12 cellular contexts compared by ENCODE assay signal in the genomic region with DNA sequence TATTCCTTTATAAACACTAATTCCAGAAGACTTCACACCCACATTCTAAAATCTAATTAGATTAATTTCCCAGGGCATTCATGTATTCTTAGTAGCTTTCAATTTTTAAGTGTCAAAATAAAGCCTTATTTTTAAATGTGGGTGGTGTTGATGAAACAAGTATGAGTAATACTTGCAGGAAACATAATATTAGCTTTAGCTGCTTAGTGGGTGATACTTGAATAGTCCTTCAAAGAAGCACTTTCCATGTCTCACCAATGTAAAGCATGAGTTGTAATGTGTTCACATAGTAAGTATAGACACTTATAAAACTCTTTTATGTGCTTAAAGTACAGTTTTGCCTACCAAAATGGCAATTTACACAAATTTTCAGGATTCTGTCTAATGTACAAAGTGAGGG. TPM values are rescaled to one million over a fixed set of nuclear protein-coding genes. Genes with fewer than 3 reads are reported as not detected.
DNase-seq lines count a peak whose midpoint lies in the region; ATAC-seq and TF ChIP-seq lines count a peak whose summit lies in the region.
"Had no signal": no experiment of that assay in that cellular context is flagged by ENCODE, and none has a peak within 500 bp of the region (broad histone marks: within the 10 kb centered on the region; RNA-seq: fewer than 3 reads in every experiment).

No MANE protein-coding gene starts in this region.

- H3K27me3 ChIP-seq in foreskin keratinocyte (no peaks in the 10 kb centered on the region), upper lobe of left lung (no peaks in the 10 kb centered on the region)
- H3K27me3 ChIP-seq: MG63 had no signal

- H3K36me3 Mint-ChIP-seq in activated naive CD4-positive, alpha-beta T cell treated with anti-CD3 and anti-CD28 coated beads, Interleukin-2, amount 10 ng/mL, durations not matched to agents 7 days and 5 days = peaks cover 41% of the 10 kb centered on the region
- H3K36me3 Mint-ChIP-seq in activated CD4-positive, alpha-beta memory T cell treated with anti-CD3 and anti-CD28 coated beads, Interleukin-2, amount 10 ng/mL, durations not matched to agents 7 days and 5 days (ENCODE audit: low read depth) = peaks cover 52% of the 10 kb centered on the region

- H3K9me3 Mint-ChIP-seq in activated naive CD4-positive, alpha-beta T cell treated with anti-CD3 and anti-CD28 coated beads, Interleukin-2, amount 10 ng/mL, durations not matched to agents 7 days and 5 days = no peaks in the 10 kb centered on the region
- no peaks in the 10 kb centered on the region for H3K9me3 Mint-ChIP-seq in activated CD4-positive, alpha-beta memory T cell treated with anti-CD3 and anti-CD28 coated beads, Interleukin-2, amount 10 ng/mL, durations not matched to agents 7 days and 5 days

- CTCF ChIA-PET in activated naive CD4-positive, alpha-beta T cell treated with anti-CD3 and anti-CD28 coated beads, Interleukin-2, amount 10 ng/mL, durations not matched to agents 7 days and 5 days (lab: Charles Lee) = no interaction called here
- CTCF ChIA-PET in activated CD4-positive, alpha-beta memory T cell treated with anti-CD3 and anti-CD28 coated beads, Interleukin-2, amount 10 ng/mL, durations not matched to agents 7 days and 5 days (lab: Charles Lee) = interaction anchor here (0.9 to 2.4 kb wide), 2 partner anchors 9 to 147 kb away, joined by 4 to 7 read pairs; no protein-coding TSS in a partner anchor

- H3K4me3 ChIP-seq in upper lobe of left lung = no peak overlapping the region
- H3K4me3 ChIP-seq: MG63 had no signal

- DNase-seq in activated naive CD4-positive, alpha-beta T cell treated with anti-CD3 and anti-CD28 coated beads, Interleukin-2, amount 10 ng/mL, durations not matched to agents 7 days and 5 days = no peak
- DNase-seq in activated naive CD4-positive, alpha-beta T cell treated with Interleukin-2 at 50 U/mL for 16 hours = no peak
- no peak for DNase-seq in activated CD4-positive, alpha-beta memory T cell treated with anti-CD3 and anti-CD28 coated beads, Interleukin-2, amount 10 ng/mL, durations not matched to agents 7 days and 5 days
- no peak for DNase-seq in foreskin keratinocyte
- DNase-seq in upper lobe of left lung = no peak
- DNase-seq in iPS-NIHi11 (ENCODE audit: low spot score) = no peak
- no peak for DNase-seq in NCI-H69 (lab: John Stamatoyannopoulos, UW)
- no peak for DNase-seq in D341Med (ENCODE audit: low spot score)
- DNase-seq: C1 segment of cervical spinal cord; central memory CD4-positive, alpha-beta T cell; MG63; T1000 had no signal

- POLR2A ChIA-PET in activated CD4-positive, alpha-beta memory T cell treated with anti-CD3 and anti-CD28 coated beads, Interleukin-2, amount 10 ng/mL, durations not matched to agents 7 days and 5 days (lab: Charles Lee) = interaction anchor here (0.8 to 14.8 kb wide), 10 partner anchors 8 to 146 kb away, joined by 3 to 403 read pairs (median 8); partner anchors contain the start of gene FNBP1

- H3K27ac ChIP-seq in foreskin keratinocyte (peak overlapping the region; percentile 31), upper lobe of left lung (peak overlapping the region in 3 of 4 donors; percentile 8 to 48 (median 15))

- H3K9me3 ChIP-seq in upper lobe of left lung = no peaks in the 10 kb centered on the region
- H3K9me3 ChIP-seq: MG63 had no signal

- no peaks in the 10 kb centered on the region for H3K36me3 ChIP-seq in upper lobe of left lung
- H3K36me3 ChIP-seq: MG63 had no signal

- TF ChIP-seq POLR2A in upper lobe of left lung (IDR thresholded peaks at IDR 0.05) = no peak

- peaks cover 87% of the 10 kb centered on the region for H3K4me1 Mint-ChIP-seq in activated naive CD4-positive, alpha-beta T cell treated with anti-CD3 and anti-CD28 coated beads, Interleukin-2, amount 10 ng/mL, durations not matched to agents 7 days and 5 days
- peaks cover 77% of the 10 kb centered on the region for H3K4me1 Mint-ChIP-seq in activated CD4-positive, alpha-beta memory T cell treated with anti-CD3 and anti-CD28 coated beads, Interleukin-2, amount 10 ng/mL, durations not matched to agents 7 days and 5 days

- ATAC-seq in foreskin keratinocyte = peak; percentile 44
- no peak for ATAC-seq in upper lobe of left lung (ENCODE audit: low FRiP score in 2 of 2)

- peak overlapping the region; percentile 75 for H3K27ac Mint-ChIP-seq in activated naive CD4-positive, alpha-beta T cell treated with anti-CD3 and anti-CD28 coated beads, Interleukin-2, amount 10 ng/mL, durations not matched to agents 7 days and 5 days
- H3K27ac Mint-ChIP-seq in activated CD4-positive, alpha-beta memory T cell treated with anti-CD3 and anti-CD28 coated beads, Interleukin-2, amount 10 ng/mL, durations not matched to agents 7 days and 5 days = peak overlapping the region; percentile 91

- H3K4me1 ChIP-seq in foreskin keratinocyte (peaks cover 7% of the 10 kb centered on the region), upper lobe of left lung (peaks cover 34 to 71% (median 53%) of the 10 kb centered on the region in 4 donors)

- TF ChIP-seq CTCF in foreskin keratinocyte (conservative IDR thresholded peaks at IDR 0.05) (no peak), upper lobe of left lung (IDR thresholded peaks at IDR 0.05) (no peak)

- TF ChIP-seq EP300 in upper lobe of left lung (IDR thresholded peaks at IDR 0.05) = no peak

- H3K4me3 Mint-ChIP-seq in activated naive CD4-positive, alpha-beta T cell treated with anti-CD3 and anti-CD28 coated beads, Interleukin-2, amount 10 ng/mL, durations not matched to agents 7 days and 5 days = peak overlapping the region; percentile 39
- H3K4me3 Mint-ChIP-seq in activated CD4-positive, alpha-beta memory T cell treated with anti-CD3 and anti-CD28 coated beads, Interleukin-2, amount 10 ng/mL, durations not matched to agents 7 days and 5 days = peak overlapping the region; percentile 90

- no peaks in the 10 kb centered on the region for H3K27me3 Mint-ChIP-seq in activated naive CD4-positive, alpha-beta T cell treated with anti-CD3 and anti-CD28 coated beads, Interleukin-2, amount 10 ng/mL, durations not matched to agents 7 days and 5 days
- H3K27me3 Mint-ChIP-seq in activated CD4-positive, alpha-beta memory T cell treated with anti-CD3 and anti-CD28 coated beads, Interleukin-2, amount 10 ng/mL, durations not matched to agents 7 days and 5 days = no peaks in the 10 kb centered on the region

RNA-seq across cellular contexts. Expression of gene FNBP1, which starts 6.9 kb away (rescaled TPM):
- total RNA-seq in activated CD4-positive, alpha-beta memory T cell treated with anti-CD3 and anti-CD28 coated beads, Interleukin-2, amount 10 ng/mL, durations not matched to agents 7 days and 5 days = 100 to 1,000 TPM; 208 to 213 TPM
- total RNA-seq in foreskin keratinocyte (12.4 TPM in 2 replicates), upper lobe of left lung (10 to 100 TPM; 34.8 to 85.4 (median 51.6) TPM)
- polyA plus RNA-seq in foreskin keratinocyte = 3.7 and 4.0 TPM in 2 replicates

RNA-seq across cellular contexts. Expression of gene GPR107, which starts 17.6 kb away (rescaled TPM):
- total RNA-seq in activated CD4-positive, alpha-beta memory T cell treated with anti-CD3 and anti-CD28 coated beads, Interleukin-2, amount 10 ng/mL, durations not matched to agents 7 days and 5 days = 10 to 100 TPM; 25.1 to 26.3 TPM
- total RNA-seq in foreskin keratinocyte (21.6 and 25.8 TPM in 2 replicates), upper lobe of left lung (10 to 100 TPM; 26.5 to 44.4 (median 35.3) TPM)
- polyA plus RNA-seq in foreskin keratinocyte = 10.6 and 10.7 TPM in 2 replicates
